ENCODE assay signal across 8 cellular contexts in genomic region chr15:78242128-78242527, GRCh38. TPM values are rescaled to one million over a fixed set of nuclear protein-coding genes. Genes with fewer than 3 reads are reported as not detected.
DNase-seq lines count a peak whose midpoint lies in the region; ATAC-seq and TF ChIP-seq lines count a peak whose summit lies in the region.

No MANE protein-coding gene starts in this region.

- ATAC-seq in activated naive CD4-positive, alpha-beta T cell treated with anti-CD3 and anti-CD28 coated beads, Interleukin-2, amount 50 U/mL, for 72 hours = peak; percentile 47 to 56
- ATAC-seq in PC-3 = no peak
- ATAC-seq in HG03097 (IDR thresholded peaks at IDR 0.05; ENCODE audit: low FRiP score, unreplicated experiment) = no peak

- H2AFZ ChIP-seq in PC-3 (ENCODE audit: low read length) = no peak overlapping the region

- no peak overlapping the region for H3K4me3 ChIP-seq in PC-3 (ENCODE audit: low read length)

- no peak overlapping the region for H3K4me2 ChIP-seq in PC-3 (ENCODE audit: low read length)

- POLR2A ChIA-PET in PC-3 (lab: Charles Lee; ENCODE audit: unreplicated experiment) = no interaction called here

- no peaks in the 10 kb centered on the region for H3K9me3 Mint-ChIP-seq in activated naive CD4-positive, alpha-beta T cell treated with anti-CD3 and anti-CD28 coated beads, Interleukin-2, amount 50 U/mL, for 72 hours

- no peaks in the 10 kb centered on the region for H3K9me3 ChIP-seq in PC-3 (ENCODE audit: low read length)

- intact Hi-C loops in PC-3 (cut with micrococcal nuclease) = loop anchor here (5.0 kb wide), 2 partner anchors 45 to 110 kb away; partner anchors contain the start of gene CIB2

- DNase-seq in activated naive CD4-positive, alpha-beta T cell treated with anti-CD3 and anti-CD28 coated beads, Interleukin-2, amount 50 U/mL, for 72 hours (ENCODE audit: low spot score in 2 of 2) = peak in 1 of 2 donors; percentile 46
- DNase-seq in activated naive CD4-positive, alpha-beta T cell (lab: John Stamatoyannopoulos, UW) = no peak
- DNase-seq in PC-3 (peak; percentile 20), erythroblast (lab: John Stamatoyannopoulos, UW) (peak; percentile 56 to 62), cerebellum (ENCODE audit: low spot score) (no peak)
- DNase-seq in stimulated activated CD8-positive, alpha-beta memory T cell treated with anti-CD3 and anti-CD28 coated beads, Interleukin-4, amount 100 ng/mL, for 48 hours = peak; percentile 53
- DNase-seq in stimulated activated CD4-positive, alpha-beta T cell treated with anti-CD3 and anti-CD28 coated beads, Interleukin-2, amount 100 ng/mL, for 48 hours = no peak

- H3K79me2 ChIP-seq in PC-3 (ENCODE audit: low read length) = no peaks in the 10 kb centered on the region

- H3K4me1 ChIP-seq in PC-3 (ENCODE audit: insufficient read depth, low read length) = no peaks in the 10 kb centered on the region

- BruUV-seq in PC-3 (replicated peaks; lab: Mats Ljungman, UMichigan) = no TSS peak

- no peak overlapping the region for H3K9ac ChIP-seq in PC-3 (ENCODE audit: low read length)

- no peaks in the 10 kb centered on the region for H3F3A ChIP-seq in PC-3 (ENCODE audit: low read length, unreplicated experiment)

- no peak overlapping the region for H3K27ac Mint-ChIP-seq in activated naive CD4-positive, alpha-beta T cell treated with anti-CD3 and anti-CD28 coated beads, Interleukin-2, amount 50 U/mL, for 72 hours

- H3K27me3 ChIP-seq in PC-3 (ENCODE audit: low read length) = no peaks in the 10 kb centered on the region

- H3K9me2 ChIP-seq in PC-3 (replicated peaks; ENCODE audit: low read length) = no peaks in the 10 kb centered on the region

- H3K36me3 Mint-ChIP-seq in activated naive CD4-positive, alpha-beta T cell treated with anti-CD3 and anti-CD28 coated beads, Interleukin-2, amount 50 U/mL, for 72 hours = no peaks in the 10 kb centered on the region

- CTCF ChIA-PET in PC-3 (lab: Charles Lee) = interaction anchor here (1.2 kb wide), 1 partner anchor 65 kb away, joined by 5 read pairs; no protein-coding TSS in a partner anchor

- H3K27ac ChIP-seq in PC-3 (ENCODE audit: low read length) = no peak overlapping the region

- no peaks in the 10 kb centered on the region for H4K20me1 ChIP-seq in PC-3 (ENCODE audit: low read length)

- TF ChIP-seq POLR2A in erythroblast (IDR thresholded peaks at IDR 0.05; ENCODE audit: low read length) = peak; percentile 13

- H3K36me3 ChIP-seq in PC-3 (ENCODE audit: low read depth, low read length) = no peaks in the 10 kb centered on the region

- TF ChIP-seq CTCF in PC-3 (conservative IDR thresholded peaks at IDR 0.05; ENCODE audit: low read depth, low read length) = peak; percentile 57

RNA-seq across cellular contexts. Expression of gene ACSBG1, which starts 7.8 kb away (rescaled TPM):
- not detected for total RNA-seq in activated naive CD4-positive, alpha-beta T cell treated with anti-CD3 and anti-CD28 coated beads, Interleukin-2, amount 50 U/mL, for 72 hours
- total RNA-seq in PC-3 (2014; rRNA removed) (0.36 and 0.40 TPM in 2 replicates), cerebellum (3.1 TPM)

RNA-seq across cellular contexts. Expression of gene DNAJA4, which starts 22.2 kb away (rescaled TPM):
- 10 to 100 TPM; 39.0 to 57.1 TPM for total RNA-seq in activated naive CD4-positive, alpha-beta T cell treated with anti-CD3 and anti-CD28 coated beads, Interleukin-2, amount 50 U/mL, for 72 hours
- total RNA-seq in PC-3 (2014; rRNA removed) (1.3 and 5.4 TPM in 2 replicates), cerebellum (26.5 TPM)

RNA-seq across cellular contexts. Expression of gene SKIC8, which starts 57.3 kb away (rescaled TPM):
- 10 to 100 TPM; 52.3 to 54.1 TPM for total RNA-seq in activated naive CD4-positive, alpha-beta T cell treated with anti-CD3 and anti-CD28 coated beads, Interleukin-2, amount 50 U/mL, for 72 hours
- 54.7 and 56.1 TPM in 2 replicates for total RNA-seq in PC-3 (2014; rRNA removed)
- total RNA-seq in cerebellum = 48.5 TPM

Comparison
In these comparisons a context has a peak if more than half of its experiments do, and no peak if none do; other contexts are left out.
1. ATAC-seq: peak in activated naive CD4-positive, alpha-beta T cell treated with anti-CD3 and anti-CD28 coated beads, Interleukin-2, amount 50 U/mL, for 72 hours (2 of 2); none in PC-3 (single experiment) and HG03097 (single experiment).
2. DNase-seq: peak in PC-3 (single experiment), erythroblast (2 of 2) and stimulated activated CD8-positive, alpha-beta memory T cell treated with anti-CD3 and anti-CD28 coated beads, Interleukin-4, amount 100 ng/mL, for 48 hours (single experiment); none in activated naive CD4-positive, alpha-beta T cell (0 of 4), stimulated activated CD4-positive, alpha-beta T cell treated with anti-CD3 and anti-CD28 coated beads, Interleukin-2, amount 100 ng/mL, for 48 hours (0 of 2) and cerebellum (single experiment).